ENCODE assay signal across 9 cellular contexts in the genomic region with DNA sequence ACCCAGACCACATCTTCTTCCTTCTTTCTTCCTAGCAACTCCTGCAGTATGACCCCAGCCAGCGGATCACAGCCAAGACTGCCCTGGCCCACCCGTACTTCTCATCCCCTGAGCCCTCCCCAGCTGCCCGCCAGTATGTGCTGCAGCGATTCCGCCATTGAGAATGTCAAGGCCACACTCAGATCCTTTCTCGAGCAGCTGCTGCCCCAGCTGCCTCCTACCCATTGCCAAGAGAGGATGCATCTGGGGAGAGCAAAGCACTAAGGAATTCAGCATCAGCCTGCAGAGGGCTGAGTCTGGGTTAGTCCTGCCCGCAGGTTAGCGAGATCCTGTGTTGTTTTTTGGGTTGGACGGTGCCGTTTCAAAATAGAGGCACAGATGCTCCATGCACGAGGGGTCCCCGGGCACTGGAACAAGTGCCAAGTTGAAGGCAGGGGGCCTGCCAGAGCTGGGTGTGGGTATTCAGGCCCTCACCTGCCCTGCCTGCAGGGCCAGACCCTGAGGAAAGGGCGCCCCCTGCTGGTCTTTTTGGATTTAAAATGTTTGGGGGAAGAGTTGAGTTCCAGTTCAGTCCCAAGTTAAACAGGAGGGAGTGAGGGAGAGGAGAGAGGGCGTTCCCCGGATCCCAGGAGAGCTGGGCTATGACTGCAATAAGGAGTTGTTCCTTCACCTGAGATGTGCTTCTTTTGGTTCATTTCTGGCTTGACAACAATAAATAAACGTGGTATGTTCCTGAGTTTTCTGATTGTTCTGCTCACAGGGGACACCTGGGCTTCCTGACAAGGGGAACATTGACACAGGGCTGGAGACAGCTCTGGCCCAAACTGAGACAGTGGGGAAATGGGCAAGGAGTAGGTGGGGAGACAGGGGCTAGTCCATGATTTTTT. TPM values are rescaled to one million over a fixed set of nuclear protein-coding genes. Genes with fewer than 3 reads are reported as not detected.
A peak's percentile ranks its signal among the peaks of the same experiment; 100 is the strongest.
DNase-seq lines count a peak whose midpoint lies in the region; ATAC-seq, FAIRE-seq and TF ChIP-seq lines count a peak whose summit lies in the region.
"Had no signal": no experiment of that assay in that cellular context is flagged by ENCODE, and none has a peak within 500 bp of the region (broad histone marks: within the 10 kb centered on the region; RNA-seq: fewer than 3 reads in every experiment).

No MANE protein-coding gene starts in this region.

- intact Hi-C loops in activated T-helper 2 cell treated with anti-CD3 and anti-CD28 coated beads, Interferon-gamma antibody, Interleukin-2, Interleukin-4, amounts not matched to agents 10 μg/mL and 5 μg/mL and 100 μg/mL, durations not matched to agents 14 hours and 24 hours and 36 hours (cut with micrococcal nuclease) = loop anchor here (1.0 kb wide), 1 partner anchor 100 kb away; no protein-coding TSS in a partner anchor

- H3K4me1 Mint-ChIP-seq in activated T-helper 2 cell treated with anti-CD3 and anti-CD28 coated beads, Interferon-gamma antibody, Interleukin-2, Interleukin-4, amounts not matched to agents 10 μg/mL and 5 μg/mL and 100 μg/mL, durations not matched to agents 14 hours and 24 hours and 36 hours (ENCODE audit: low read depth) = no peaks in the 10 kb centered on the region
- H3K4me1 Mint-ChIP-seq in type B pancreatic cell (ENCODE audit: unreplicated experiment) = peaks cover 8% of the 10 kb centered on the region

- H3K27me3 Mint-ChIP-seq in activated T-helper 2 cell treated with anti-CD3 and anti-CD28 coated beads, Interferon-gamma antibody, Interleukin-2, Interleukin-4, amounts not matched to agents 10 μg/mL and 5 μg/mL and 100 μg/mL, durations not matched to agents 14 hours and 24 hours and 36 hours (ENCODE audit: low read depth) = no peaks in the 10 kb centered on the region
- H3K27me3 Mint-ChIP-seq in type B pancreatic cell = no peaks in the 10 kb centered on the region
- H3K27me3 Mint-ChIP-seq: activated naive CD8-positive, alpha-beta T cell had no signal

- DNase-seq in DMS114 treated with DMSO at 0.1 percent for 48 hours (lab: John Stamatoyannopoulos, UW; ENCODE audit: unreplicated experiment) = peak; percentile 12
- DNase-seq in M059J (ENCODE audit: low read depth) = peak; percentile 54
- DNase-seq in SHP77 (lab: John Stamatoyannopoulos, UW) = peak; percentile 82 to 85
- DNase-seq in activated T-helper 2 cell treated with anti-CD3 and anti-CD28 coated beads, Interferon-gamma antibody, Interleukin-2, Interleukin-4, amounts not matched to agents 10 μg/mL and 5 μg/mL and 100 μg/mL, durations not matched to agents 14 hours and 24 hours and 36 hours (ENCODE audit: low spot score) = peak; percentile 73
- peak; percentile 78 to 81 for DNase-seq in frontal cortex (ENCODE audit: low spot score in 2 of 2)
- DNase-seq in pons (ENCODE audit: low spot score) = peak; percentile 67
- DNase-seq in type B pancreatic cell (ENCODE audit: extremely low spot score, unreplicated experiment) = peak; percentile 89

- no peak for ATAC-seq in GM18868 (IDR thresholded peaks at IDR 0.05; ENCODE audit: unreplicated experiment)

- no peak overlapping the region for H3K4me3 Mint-ChIP-seq in activated T-helper 2 cell treated with anti-CD3 and anti-CD28 coated beads, Interferon-gamma antibody, Interleukin-2, Interleukin-4, amounts not matched to agents 10 μg/mL and 5 μg/mL and 100 μg/mL, durations not matched to agents 14 hours and 24 hours and 36 hours (ENCODE audit: low read depth)
- H3K4me3 Mint-ChIP-seq in type B pancreatic cell = no peak overlapping the region
- H3K4me3 Mint-ChIP-seq: activated naive CD8-positive, alpha-beta T cell had no signal

- no peak for FAIRE-seq in frontal cortex (lab: Jason Lieb, UNC)

- H3K36me3 Mint-ChIP-seq in activated T-helper 2 cell treated with anti-CD3 and anti-CD28 coated beads, Interferon-gamma antibody, Interleukin-2, Interleukin-4, amounts not matched to agents 10 μg/mL and 5 μg/mL and 100 μg/mL, durations not matched to agents 14 hours and 24 hours and 36 hours (ENCODE audit: low read depth) = no peaks in the 10 kb centered on the region
- peaks cover 8% of the 10 kb centered on the region for H3K36me3 Mint-ChIP-seq in type B pancreatic cell
- H3K36me3 Mint-ChIP-seq: activated naive CD8-positive, alpha-beta T cell had no signal

- TF ChIP-seq CTCF in type B pancreatic cell (conservative IDR thresholded peaks at IDR 0.05) = peak; percentile 87

- no peak overlapping the region for H3K27ac Mint-ChIP-seq in activated T-helper 2 cell treated with anti-CD3 and anti-CD28 coated beads, Interferon-gamma antibody, Interleukin-2, Interleukin-4, amounts not matched to agents 10 μg/mL and 5 μg/mL and 100 μg/mL, durations not matched to agents 14 hours and 24 hours and 36 hours
- H3K27ac Mint-ChIP-seq in type B pancreatic cell = peak overlapping the region; percentile 89
- H3K27ac Mint-ChIP-seq: activated naive CD8-positive, alpha-beta T cell had no signal

- no peaks in the 10 kb centered on the region for H3K9me3 Mint-ChIP-seq in activated T-helper 2 cell treated with anti-CD3 and anti-CD28 coated beads, Interferon-gamma antibody, Interleukin-2, Interleukin-4, amounts not matched to agents 10 μg/mL and 5 μg/mL and 100 μg/mL, durations not matched to agents 14 hours and 24 hours and 36 hours
- H3K9me3 Mint-ChIP-seq in type B pancreatic cell = no peaks in the 10 kb centered on the region

RNA-seq across cellular contexts. Expression of a gene that starts 4.9 kb away (rescaled TPM):
- total RNA-seq in M059J (2014; rRNA removed; shearing (Covaris generic)) = 0.30 and 1.6 TPM in 2 replicates
- 6.9 and 7.4 TPM in 2 replicates for total RNA-seq in activated T-helper 2 cell treated with anti-CD3 and anti-CD28 coated beads, Interferon-gamma antibody, Interleukin-2, Interleukin-4, amounts not matched to agents 10 μg/mL and 5 μg/mL and 100 μg/mL, durations not matched to agents 14 hours and 24 hours and 36 hours
- 0.41 TPM for total RNA-seq in frontal cortex
- total RNA-seq in type B pancreatic cell (ENCODE audit: low replicate concordance) = 11.5 and 14.1 TPM in 2 replicates

RNA-seq across cellular contexts. Expression of a gene that starts 21.6 kb away (rescaled TPM):
- not detected in 2 replicates for total RNA-seq in M059J (2014; rRNA removed; shearing (Covaris generic))
- 0.02 TPM in 1 of 2 replicates, not detected in the other for total RNA-seq in activated T-helper 2 cell treated with anti-CD3 and anti-CD28 coated beads, Interferon-gamma antibody, Interleukin-2, Interleukin-4, amounts not matched to agents 10 μg/mL and 5 μg/mL and 100 μg/mL, durations not matched to agents 14 hours and 24 hours and 36 hours
- total RNA-seq in frontal cortex = not detected
- 31.9 and 116 TPM in 2 replicates for total RNA-seq in type B pancreatic cell (ENCODE audit: low replicate concordance)

RNA-seq across cellular contexts. Expression of a gene that starts 26.5 kb away (rescaled TPM):
- total RNA-seq in M059J (2014; rRNA removed; shearing (Covaris generic)) = 8.0 and 14.3 TPM in 2 replicates
- total RNA-seq in activated T-helper 2 cell treated with anti-CD3 and anti-CD28 coated beads, Interferon-gamma antibody, Interleukin-2, Interleukin-4, amounts not matched to agents 10 μg/mL and 5 μg/mL and 100 μg/mL, durations not matched to agents 14 hours and 24 hours and 36 hours = 11.4 and 13.4 TPM in 2 replicates
- total RNA-seq in frontal cortex = 4.9 TPM
- 15.9 and 31.2 TPM in 2 replicates for total RNA-seq in type B pancreatic cell (ENCODE audit: low replicate concordance)

RNA-seq across cellular contexts. Expression of a gene that starts 26.5 kb away (rescaled TPM):
- total RNA-seq in M059J (2014; rRNA removed; shearing (Covaris generic)) = 16.7 and 22.4 TPM in 2 replicates
- total RNA-seq in activated T-helper 2 cell treated with anti-CD3 and anti-CD28 coated beads, Interferon-gamma antibody, Interleukin-2, Interleukin-4, amounts not matched to agents 10 μg/mL and 5 μg/mL and 100 μg/mL, durations not matched to agents 14 hours and 24 hours and 36 hours = 29.4 and 30.6 TPM in 2 replicates
- total RNA-seq in frontal cortex (98.2 TPM), type B pancreatic cell (ENCODE audit: low replicate concordance) (48.5 and 84.6 TPM in 2 replicates)

Comparison
In these comparisons a context has a peak if more than half of its experiments do, and no peak if none do; other contexts are left out.
1. DNase-seq: peak in every context shown above with its lines; median percentile 89 in type B pancreatic cell; 84 in SHP77; 80 in frontal cortex; 73 in activated T-helper 2 cell treated with anti-CD3 and anti-CD28 coated beads, Interferon-gamma antibody, Interleukin-2, Interleukin-4, amounts not matched to agents 10 μg/mL and 5 μg/mL and 100 μg/mL, durations not matched to agents 14 hours and 24 hours and 36 hours; 67 in pons; 54 in M059J; 12 in DMS114 treated with DMSO at 0.1 percent for 48 hours.
2. RNA of a gene that starts 21.6 kb away (total RNA-seq): 31.9 to 116 TPM in type B pancreatic cell; not detected in M059J, 0.02 TPM in activated T-helper 2 cell treated with anti-CD3 and anti-CD28 coated beads, Interferon-gamma antibody, Interleukin-2, Interleukin-4, amounts not matched to agents 10 μg/mL and 5 μg/mL and 100 μg/mL, durations not matched to agents 14 hours and 24 hours and 36 hours and not detected in frontal cortex (single experiment); every median in the first group is over 10 times any median in the second.